In the genomic region with DNA sequence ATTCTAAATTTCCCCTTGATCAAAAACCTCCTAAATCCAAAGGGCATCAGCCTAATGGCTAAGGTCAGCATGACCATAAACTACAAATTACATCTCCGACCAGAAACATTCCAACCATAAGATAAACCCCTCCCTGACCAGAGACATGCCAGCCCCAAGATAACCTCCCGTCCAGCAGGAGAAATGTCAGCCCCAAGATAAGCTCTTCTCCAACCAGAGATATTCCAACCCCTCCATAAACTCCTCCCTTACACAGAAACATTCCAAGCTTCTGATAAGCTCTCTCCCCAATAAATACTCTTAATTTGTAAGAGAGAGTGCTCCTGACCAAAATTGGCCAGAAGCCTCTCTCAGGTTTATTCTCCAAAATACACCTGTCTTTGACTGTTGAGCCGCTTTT, we compare ENCODE assay signal across 3 cellular contexts.
"Had no signal": no experiment of that assay in that cellular context is flagged by ENCODE, and none has a peak within 500 bp of the region (broad histone marks: within the 10 kb centered on the region; RNA-seq: fewer than 3 reads in every experiment).

No MANE protein-coding gene starts in this region.

- H3K4me3 ChIP-seq: GM12878 had no signal

- DNase-seq: GDM1, GF-D8 had no signal
